Comparison of ENCODE assay signal across 13 cellular contexts in genomic region chr1:207031632-207032258, GRCh38. TPM values are rescaled to one million over a fixed set of nuclear protein-coding genes. Genes with fewer than 3 reads are reported as not detected.
DNase-seq lines count a peak whose midpoint lies in the region; ATAC-seq, FAIRE-seq and TF ChIP-seq lines count a peak whose summit lies in the region.
"Had no signal": no experiment of that assay in that cellular context is flagged by ENCODE, and none has a peak within 500 bp of the region (broad histone marks: within the 10 kb centered on the region; RNA-seq: fewer than 3 reads in every experiment).

No MANE protein-coding gene starts in this region.

- TF ChIP-seq POLR2A in suprapubic skin (IDR thresholded peaks at IDR 0.05): no peak

- H3K9me3 ChIP-seq in astrocyte (ENCODE audit: insufficient read depth, low read depth, low read length): no peaks in the 10 kb centered on the region
- H3K9me3 ChIP-seq in suprapubic skin: no peaks in the 10 kb centered on the region

- no peak overlapping the region for H3K4me2 ChIP-seq in astrocyte (ENCODE audit: low read length)

- WGBS in suprapubic skin: 49% methylated on average over 7 of the region's 7 CpGs

- peaks cover 11% of the 10 kb centered on the region for H3K4me1 Mint-ChIP-seq in astrocyte (ENCODE audit: low read depth, unreplicated experiment)
- H3K4me1 Mint-ChIP-seq in naive thymus-derived CD8-positive, alpha-beta T cell: no peaks in the 10 kb centered on the region
- H3K4me1 Mint-ChIP-seq: stimulated activated memory B cell treated with anti-CD40 and anti-IgM and Interleukin-4, amounts not matched to agents 10 μg/mL and 1 μg/mL and 100 μg/mL, for 72 hours had no signal

- H4K20me1 ChIP-seq in astrocyte (ENCODE audit: insufficient read depth, low read length): no peaks in the 10 kb centered on the region

- H3K27me3 ChIP-seq in astrocyte (ENCODE audit: insufficient read depth, low read length) (no peaks in the 10 kb centered on the region), suprapubic skin (no peaks in the 10 kb centered on the region)

- no peak overlapping the region for H3K9ac ChIP-seq in astrocyte (ENCODE audit: low read length)

- no peak overlapping the region for H3K27ac Mint-ChIP-seq in astrocyte (ENCODE audit: unreplicated experiment)
- no peak overlapping the region for H3K27ac Mint-ChIP-seq in naive thymus-derived CD8-positive, alpha-beta T cell
- H3K27ac Mint-ChIP-seq: natural killer cell treated with Interleukin-12 subunit alpha and Interleukin-12 subunit beta and Interleukin-15 and Interleukin-18, amount 100 ng/mL, for 72 hours; stimulated activated memory B cell treated with anti-CD40 and anti-IgM and Interleukin-4, amounts not matched to agents 10 μg/mL and 1 μg/mL and 100 μg/mL, for 72 hours had no signal

- no peak overlapping the region for H2AFZ ChIP-seq in astrocyte (ENCODE audit: low read depth, low read length)

- no peaks in the 10 kb centered on the region for H3K36me3 ChIP-seq in astrocyte (ENCODE audit: insufficient read depth, low read length)
- no peaks in the 10 kb centered on the region for H3K36me3 ChIP-seq in suprapubic skin

- H3K27ac ChIP-seq in astrocyte (ENCODE audit: low read depth, low read length) (no peak overlapping the region), suprapubic skin (peak overlapping the region; percentile 93)

- H3K9me3 Mint-ChIP-seq in astrocyte (ENCODE audit: unreplicated experiment): no peaks in the 10 kb centered on the region
- no peaks in the 10 kb centered on the region for H3K9me3 Mint-ChIP-seq in naive thymus-derived CD8-positive, alpha-beta T cell
- H3K9me3 Mint-ChIP-seq: natural killer cell treated with Interleukin-12 subunit alpha and Interleukin-12 subunit beta and Interleukin-15 and Interleukin-18, amount 100 ng/mL, for 72 hours; stimulated activated memory B cell treated with anti-CD40 and anti-IgM and Interleukin-4, amounts not matched to agents 10 μg/mL and 1 μg/mL and 100 μg/mL, for 72 hours had no signal

- TF ChIP-seq EP300 in suprapubic skin (IDR thresholded peaks at IDR 0.05): no peak

- ATAC-seq in left lobe of liver (peak; percentile 92), HG03159 (IDR thresholded peaks at IDR 0.05; ENCODE audit: unreplicated experiment) (no peak)
- ATAC-seq in naive thymus-derived CD8-positive, alpha-beta T cell: no peak
- ATAC-seq: natural killer cell treated with Interleukin-12 subunit alpha and Interleukin-12 subunit beta and Interleukin-15 and Interleukin-18, amount 100 ng/mL, for 72 hours; stimulated activated memory B cell treated with anti-CD40 and anti-IgM and Interleukin-4, amounts not matched to agents 10 μg/mL and 1 μg/mL and 100 μg/mL, for 72 hours had no signal

- peak overlapping the region; percentile 3 for H3K4me3 Mint-ChIP-seq in astrocyte (ENCODE audit: unreplicated experiment)
- no peak overlapping the region for H3K4me3 Mint-ChIP-seq in naive thymus-derived CD8-positive, alpha-beta T cell
- H3K4me3 Mint-ChIP-seq: natural killer cell treated with Interleukin-12 subunit alpha and Interleukin-12 subunit beta and Interleukin-15 and Interleukin-18, amount 100 ng/mL, for 72 hours; stimulated activated memory B cell treated with anti-CD40 and anti-IgM and Interleukin-4, amounts not matched to agents 10 μg/mL and 1 μg/mL and 100 μg/mL, for 72 hours had no signal

- H3K27me3 Mint-ChIP-seq in astrocyte (ENCODE audit: low read depth, unreplicated experiment): no peaks in the 10 kb centered on the region
- peaks cover 27 to 57% (median 34%) of the 10 kb centered on the region in 5 donors for H3K27me3 Mint-ChIP-seq in naive thymus-derived CD8-positive, alpha-beta T cell

- peak; percentile 13 for DNase-seq in NCI-H1105 (lab: John Stamatoyannopoulos, UW)
- DNase-seq in astrocyte (ENCODE audit: low read depth): no peak
- DNase-seq in left lobe of liver (ENCODE audit: low spot score): peak; percentile 92
- no peak for DNase-seq in suprapubic skin (ENCODE audit: low spot score in 2 of 2)
- no peak for DNase-seq in naive thymus-derived CD8-positive, alpha-beta T cell
- DNase-seq in HK-2 (ENCODE audit: unreplicated experiment): no peak
- DNase-seq in NCI-H226: no peak
- DNase-seq: MV-4-11, T-helper 2 cell had no signal

- H3K79me2 ChIP-seq in astrocyte (ENCODE audit: insufficient read depth, low read length): no peaks in the 10 kb centered on the region

- no peaks in the 10 kb centered on the region for H3K36me3 Mint-ChIP-seq in astrocyte (ENCODE audit: low read depth, unreplicated experiment)
- H3K36me3 Mint-ChIP-seq in naive thymus-derived CD8-positive, alpha-beta T cell: no peaks in the 10 kb centered on the region
- H3K36me3 Mint-ChIP-seq: natural killer cell treated with Interleukin-12 subunit alpha and Interleukin-12 subunit beta and Interleukin-15 and Interleukin-18, amount 100 ng/mL, for 72 hours; stimulated activated memory B cell treated with anti-CD40 and anti-IgM and Interleukin-4, amounts not matched to agents 10 μg/mL and 1 μg/mL and 100 μg/mL, for 72 hours had no signal

- POLR2A ChIA-PET in naive thymus-derived CD8-positive, alpha-beta T cell (lab: Charles Lee): no interaction called here

- H3K4me3 ChIP-seq in astrocyte (ENCODE audit: insufficient read depth, low read depth, low read length) (no peak overlapping the region), suprapubic skin (peak overlapping the region; percentile 50)

- TF ChIP-seq CTCF in astrocyte (IDR thresholded peaks at IDR 0.05; ENCODE audit: insufficient read depth, low read depth, low read length): no peak
- no peak for TF ChIP-seq CTCF in suprapubic skin (IDR thresholded peaks at IDR 0.05)

- FAIRE-seq in astrocyte (lab: Jason Lieb, UNC): no peak
- FAIRE-seq: D721Med had no signal

- H3K4me1 ChIP-seq in astrocyte (ENCODE audit: insufficient read depth, low read length): peaks cover 14% of the 10 kb centered on the region
- H3K4me1 ChIP-seq in suprapubic skin: peaks cover 47% of the 10 kb centered on the region

RNA-seq across cellular contexts. Expression of gene C1orf116, which starts 0.8 kb away (rescaled TPM):
- total RNA-seq in astrocyte (0.14 and 0.86 TPM in 2 replicates), left lobe of liver (0.55 TPM), suprapubic skin (10 to 100 TPM; 40.6 to 95.8 (median 77.6) TPM)
- under 1 TPM; 0.14 to 0.16 TPM for total RNA-seq in naive thymus-derived CD8-positive, alpha-beta T cell
- not detected for polyA plus RNA-seq in naive thymus-derived CD8-positive, alpha-beta T cell
- total RNA-seq: natural killer cell treated with Interleukin-12 subunit alpha and Interleukin-12 subunit beta and Interleukin-15 and Interleukin-18, amount 100 ng/mL, for 72 hours had no signal

RNA-seq across cellular contexts. Expression of gene YOD1, which starts 19.3 kb away (rescaled TPM):
- total RNA-seq in astrocyte (13.4 and 14.8 TPM in 2 replicates), left lobe of liver (3.0 TPM), suprapubic skin (10 to 100 TPM; 20.4 to 63.6 (median 42.8) TPM)
- 10 to 100 TPM; 11.5 to 12.0 TPM for total RNA-seq in naive thymus-derived CD8-positive, alpha-beta T cell
- 1 to 10 TPM in 1 of 3 donors, under 1 TPM in 2; 0.70 to 1.3 (median 0.90) TPM for polyA plus RNA-seq in naive thymus-derived CD8-positive, alpha-beta T cell

RNA-seq across cellular contexts. Expression of gene PFKFB2, which starts 21.3 kb away (rescaled TPM):
- 6.2 and 6.9 TPM in 2 replicates for total RNA-seq in astrocyte
- total RNA-seq in left lobe of liver: 4.1 TPM
- 10 to 100 TPM; 11.8 to 33.1 (median 17.1) TPM for total RNA-seq in suprapubic skin
- total RNA-seq in naive thymus-derived CD8-positive, alpha-beta T cell: 1 to 10 TPM; 4.7 to 6.5 TPM
- polyA plus RNA-seq in naive thymus-derived CD8-positive, alpha-beta T cell: 1 to 10 TPM; 1.0 to 1.3 (median 1.1) TPM

RNA-seq across cellular contexts. Expression of gene C4BPB, which starts 56.9 kb away (rescaled TPM):
- total RNA-seq in astrocyte (0.25 and 0.36 TPM in 2 replicates), left lobe of liver (223 TPM), suprapubic skin (1 to 10 TPM in 1 of 4 donors, not detected in 3; 1.5 TPM)
- total RNA-seq in naive thymus-derived CD8-positive, alpha-beta T cell: 1 to 10 TPM in 1 of 2 experiments, under 1 TPM in 1; 0.44 to 1.6 TPM
- under 1 TPM in 1 of 3 donors, not detected in 2; 0.32 TPM for polyA plus RNA-seq in naive thymus-derived CD8-positive, alpha-beta T cell

Comparison
In these comparisons a context has a peak if more than half of its experiments do, and no peak if none do; other contexts are left out.
1. DNase-seq: peak in NCI-H1105 (single experiment) and left lobe of liver (single experiment); none in astrocyte (single experiment), suprapubic skin (0 of 2), naive thymus-derived CD8-positive, alpha-beta T cell (0 of 10), HK-2 (single experiment) and NCI-H226 (single experiment).
2. RNA of gene C1orf116, which starts 0.8 kb away (total RNA-seq): 40.6 to 95.8 TPM in suprapubic skin; 0.14 to 0.86 TPM in astrocyte, 0.55 TPM in left lobe of liver (single experiment) and 0.14 to 0.16 TPM in naive thymus-derived CD8-positive, alpha-beta T cell; every median in the first group is over 10 times any median in the second.